1 cellular context compared by ENCODE assay signal in the genomic region with DNA sequence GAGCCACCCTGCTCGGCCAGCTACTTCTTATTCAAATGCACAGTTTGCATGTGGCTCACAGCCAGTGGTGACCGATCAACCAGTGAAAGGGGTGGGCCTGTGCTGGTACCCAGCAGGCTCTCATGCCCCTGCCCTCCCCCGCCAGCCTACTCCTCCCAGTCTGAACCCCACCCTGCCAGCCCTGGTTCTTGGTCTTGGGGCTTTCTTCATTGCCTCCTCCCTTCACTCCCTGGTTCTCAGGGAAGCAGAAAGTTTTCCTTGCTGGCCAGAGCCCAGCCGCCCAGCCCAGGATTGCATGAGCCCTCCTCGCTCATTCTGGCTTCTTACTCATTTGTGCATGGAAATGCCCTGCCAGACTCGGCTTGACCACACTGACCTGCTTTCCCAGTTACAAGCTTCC.
TF ChIP-seq lines count a peak whose summit lies in the region.

No MANE protein-coding gene starts in this region.

TF ChIP-seq in H1, 55 proteins besides CTCF, POLR2A, EP300 and RAD21:
- TF ChIP-seq MAX (IDR thresholded peaks at IDR 0.05) (peak; percentile 60; the same call in 1 of the 2 replicates), CBX8 (IDR thresholded peaks at IDR 0.05; ENCODE audit: borderline replicate concordance, low read depth, low read length) (no peak), TCF12 (IDR thresholded peaks at IDR 0.05; ENCODE audit: low read depth, low read length) (no peak), SP1 (IDR thresholded peaks at IDR 0.05; ENCODE audit: low read depth, low read length) (no peak), E2F6 (IDR thresholded peaks at IDR 0.05) (0 out of 2 replicates have a peak, but pooled peaks have one; percentile 18), RFX5 (IDR thresholded peaks at IDR 0.05; ENCODE audit: borderline replicate concordance, low read depth, low read length) (no peak), MAFK (IDR thresholded peaks at IDR 0.05; ENCODE audit: low read depth, low read length) (no peak), SRF (IDR thresholded peaks at IDR 0.05; ENCODE audit: low read depth, low read length) (no peak), POLR2AphosphoS5 (IDR thresholded peaks at IDR 0.05; ENCODE audit: low read depth, low read length) (no peak), SUZ12 (IDR thresholded peaks at IDR 0.05; ENCODE audit: low read length) (no peak), USF2 (IDR thresholded peaks at IDR 0.05; ENCODE audit: low read length) (no peak), KDM4A (IDR thresholded peaks at IDR 0.05; ENCODE audit: low read depth, low read length, severe bottlenecking) (no peak), KDM1A (IDR thresholded peaks at IDR 0.05; ENCODE audit: borderline replicate concordance, low read length) (no peak), CREB1 (IDR thresholded peaks at IDR 0.05) (no peak)
TF ChIP-seq in H1: peak in this region for 2.
